14 cellular contexts compared by ENCODE assay signal in genomic region chr5:137666901-137667300, GRCh38.
DNase-seq lines count a peak whose midpoint lies in the region; ATAC-seq, FAIRE-seq and TF ChIP-seq lines count a peak whose summit lies in the region.
"Had no signal": no experiment of that assay in that cellular context is flagged by ENCODE, and none has a peak within 500 bp of the region (broad histone marks: within the 10 kb centered on the region; RNA-seq: fewer than 3 reads in every experiment).

No MANE protein-coding gene starts in this region.

- no peak overlapping the region for H3K4me3 Mint-ChIP-seq in activated CD4-positive, alpha-beta T cell treated with anti-CD3 and anti-CD28 coated beads for 36 hours
- no peak overlapping the region for H3K4me3 Mint-ChIP-seq in progenitor cell of endocrine pancreas (ENCODE audit: low read depth)

- no peak overlapping the region; the same call in 1 of the 2 replicates for H2AFZ ChIP-seq in GM12878 (ENCODE audit: control insufficient read depth, low read depth, low read length)

- intact Hi-C loops in activated CD4-positive, alpha-beta T cell treated with anti-CD3 and anti-CD28 coated beads for 36 hours (cut with DNase I, micrococcal nuclease): no loop called here
- intact Hi-C loops in GM12878 (cut with micrococcal nuclease; ENCODE audit: unreplicated experiment): no loop called here
- intact Hi-C loops in head of caudate nucleus (cut with DNase I): no loop called here

- WGBS in GM12878 (ENCODE audit: insufficient coverage, insufficient replicate concordance, low lambda C conversion rate, missing lambda C conversion rate): 54% methylated on average over 2 of the region's 2 CpGs

- H3K4me1 ChIP-seq in GM12878 (ENCODE audit: control insufficient read depth, insufficient read depth, low read length): peaks cover 14% of the 10 kb centered on the region
- H3K4me1 ChIP-seq: uterus had no signal

- in situ Hi-C loops in GM12878 (cut with MboI): loop anchor here (10.0 kb wide), 1 partner anchor 468 kb away; the partner anchor contains the start of gene NME5

- RAD21 ChIA-PET in GM12878 (lab: Charles Lee; ENCODE audit: unreplicated experiment): interaction anchor here (1.2 to 2.9 kb wide), 4 partner anchors 37 to 76 kb away, joined by 4 to 18 read pairs (median 9); partner anchors contain the start of gene KLHL3

- H3K27ac ChIP-seq in GM12878 (ENCODE audit: control insufficient read depth, insufficient read depth): peak overlapping the region; percentile 29; the same call in 1 of the 2 replicates

- H3K4me2 ChIP-seq in GM12878 (ENCODE audit: control insufficient read depth, insufficient read depth): peak overlapping the region; percentile 30

- no peaks in the 10 kb centered on the region for H3K27me3 ChIP-seq in GM12878 (replicated peaks in 1 of 2; ENCODE audit: control insufficient read depth in 2 of 2, insufficient read depth in 2 of 2, low read length in 1 of 2)
- H3K27me3 ChIP-seq: left lung, uterus had no signal

- H3K36me3 Mint-ChIP-seq in activated CD4-positive, alpha-beta T cell treated with anti-CD3 and anti-CD28 coated beads for 36 hours (ENCODE audit: low read depth): peaks cover 6% of the 10 kb centered on the region
- peaks cover 8% of the 10 kb centered on the region for H3K36me3 Mint-ChIP-seq in progenitor cell of endocrine pancreas (ENCODE audit: insufficient read depth)

- no peaks in the 10 kb centered on the region for H3K27me3 Mint-ChIP-seq in activated CD4-positive, alpha-beta T cell treated with anti-CD3 and anti-CD28 coated beads for 36 hours
- H3K27me3 Mint-ChIP-seq in progenitor cell of endocrine pancreas: no peaks in the 10 kb centered on the region

- no peak overlapping the region for H3K9ac ChIP-seq in GM12878 (ENCODE audit: control insufficient read depth, insufficient read depth, low read length)

- no peaks in the 10 kb centered on the region; a peak in 1 of 4 replicates for H3K36me3 ChIP-seq in GM12878 (ENCODE audit: control insufficient read depth in 2 of 2, insufficient read depth in 2 of 2, low read length in 1 of 2)
- H3K36me3 ChIP-seq: left lung, MG63, uterus had no signal

- H3K27ac Mint-ChIP-seq in activated CD4-positive, alpha-beta T cell treated with anti-CD3 and anti-CD28 coated beads for 36 hours: peak overlapping the region; percentile 64
- peak overlapping the region; percentile 23 for H3K27ac Mint-ChIP-seq in progenitor cell of endocrine pancreas

- TF ChIP-seq CTCF in GM12878 (IDR thresholded peaks at IDR 0.05 in 2 of 3, conservative IDR thresholded peaks at IDR 0.05 in 1 of 3; ENCODE audit: control insufficient read depth in 2 of 3, extremely low read depth in 1 of 3, insufficient read depth in 1 of 3, low read depth in 3 of 3, low read length in 3 of 3) (no peak), progenitor cell of endocrine pancreas (IDR thresholded peaks at IDR 0.05; ENCODE audit: unreplicated experiment) (no peak)

- TF ChIP-seq EP300 in GM12878 (IDR thresholded peaks at IDR 0.05; ENCODE audit: borderline replicate concordance in 1 of 2, control insufficient read depth in 1 of 2, low read depth in 2 of 2, low read length in 2 of 2): no peak

- POLR2A ChIA-PET in activated CD4-positive, alpha-beta T cell treated with anti-CD3 and anti-CD28 coated beads for 36 hours (lab: Charles Lee): interaction anchor here (1.3 kb wide), 1 partner anchor 85 kb away, joined by 3 read pairs; no protein-coding TSS in a partner anchor
- POLR2A ChIA-PET in GM12878 (lab: Charles Lee): interaction anchor here (0.5 to 1.0 kb wide), 3 partner anchors 10 to 23 kb away, joined by 3 to 7 read pairs (median 4); no protein-coding TSS in a partner anchor

- no peak for DNase-seq in activated CD4-positive, alpha-beta T cell treated with anti-CD3 and anti-CD28 coated beads for 36 hours
- DNase-seq in activated CD4-positive, alpha-beta T cell treated with anti-CD3 and anti-CD28 coated beads for 1 hour: no peak
- DNase-seq in NCI-H1105 (lab: John Stamatoyannopoulos, UW): peak; percentile 23
- DNase-seq in GM12878 (ENCODE audit: low read depth, low spot score): no peak
- DNase-seq in progenitor cell of endocrine pancreas (ENCODE audit: low spot score, unreplicated experiment): no peak
- no peak for DNase-seq in head of caudate nucleus
- DNase-seq: glutamatergic neuron, left lung, MG63, NCI-H446 treated with DMSO at 0.1 percent for 48 hours, uterus had no signal

- SMC1A ChIA-PET in GM12878 (lab: Charles Lee; ENCODE audit: uncharacterized antibody, unreplicated experiment): interaction anchor here (0.9 to 2.4 kb wide), 13 partner anchors 8 to 222 kb away, joined by 3 to 22 read pairs (median 5); partner anchors contain the start of genes KLHL3 and PKD2L2

- no peak for TF ChIP-seq POLR2A in GM12878 (IDR thresholded peaks at IDR 0.05; ENCODE audit: low read depth, low read length)

- H3K9me3 ChIP-seq in GM12878 (replicated peaks; ENCODE audit: control insufficient read depth, insufficient read depth, low read length): no peaks in the 10 kb centered on the region
- H3K9me3 ChIP-seq: left lung, MG63, uterus had no signal

- no peak for TF ChIP-seq RAD21 in GM12878 (IDR thresholded peaks at IDR 0.05; ENCODE audit: insufficient read depth, low read depth, low read length)

- H3K9me3 Mint-ChIP-seq in activated CD4-positive, alpha-beta T cell treated with anti-CD3 and anti-CD28 coated beads for 36 hours (ENCODE audit: low read depth): no peaks in the 10 kb centered on the region
- no peaks in the 10 kb centered on the region for H3K9me3 Mint-ChIP-seq in progenitor cell of endocrine pancreas (ENCODE audit: low read depth)

- H3K79me2 ChIP-seq in GM12878 (ENCODE audit: control insufficient read depth, insufficient read depth, low read length): no peaks in the 10 kb centered on the region

- FAIRE-seq in GM12878 (lab: Jason Lieb, UNC): no peak
- FAIRE-seq: H54 had no signal

- peaks cover 25% of the 10 kb centered on the region for H3K4me1 Mint-ChIP-seq in activated CD4-positive, alpha-beta T cell treated with anti-CD3 and anti-CD28 coated beads for 36 hours
- peaks cover 21% of the 10 kb centered on the region for H3K4me1 Mint-ChIP-seq in progenitor cell of endocrine pancreas (ENCODE audit: low read depth)

- H4K20me1 ChIP-seq in GM12878 (ENCODE audit: control insufficient read depth, insufficient read depth): no peaks in the 10 kb centered on the region

- no peak overlapping the region for H3K4me3 ChIP-seq in GM12878
- H3K4me3 ChIP-seq: left lung, MG63, uterus had no signal

- no TSS peak for BruUV-seq in GM12878 (replicated peaks; lab: Mats Ljungman, UMichigan)

- CTCF ChIA-PET in activated CD4-positive, alpha-beta T cell treated with anti-CD3 and anti-CD28 coated beads for 36 hours (lab: Charles Lee): interaction anchor here (0.7 to 2.5 kb wide), 4 partner anchors 38 to 85 kb away, joined by 3 to 23 read pairs (median 4); no protein-coding TSS in a partner anchor
- CTCF ChIA-PET in GM12878 (lab: Yijun Ruan, JAX): interaction anchor here (0.9 to 16.9 kb wide), 8 partner anchors 8 to 112 kb away, joined by 3 to 619 read pairs (median 4); partner anchors contain the start of gene KLHL3

- no peak for ATAC-seq in activated CD4-positive, alpha-beta T cell treated with anti-CD3 and anti-CD28 coated beads for 36 hours
- no peak for ATAC-seq in GM12878
- ATAC-seq in HG02840 (IDR thresholded peaks at IDR 0.05; ENCODE audit: low FRiP score, unreplicated experiment): no peak
- ATAC-seq in GM21786 (IDR thresholded peaks at IDR 0.05; ENCODE audit: unreplicated experiment): no peak

TF ChIP-seq in GM12878, 131 proteins besides CTCF, POLR2A, EP300 and RAD21:
- TF ChIP-seq RAD51 (IDR thresholded peaks at IDR 0.05): no peak
- TF ChIP-seq RELA (IDR thresholded peaks at IDR 0.05; ENCODE audit: borderline replicate concordance, partially characterized antibody): no peak
- TF ChIP-seq ZNF207 (IDR thresholded peaks at IDR 0.05; ENCODE audit: borderline replicate concordance): no peak
- TF ChIP-seq ZBTB11 (CRISPR knock-in tag; IDR thresholded peaks at IDR 0.05): no peak
- TF ChIP-seq POLR2AphosphoS5 (IDR thresholded peaks at IDR 0.05; ENCODE audit: low read length): no peak
- no peak for TF ChIP-seq RFX5 (IDR thresholded peaks at IDR 0.05; ENCODE audit: low read depth, low read length)
- TF ChIP-seq CBX3 (IDR thresholded peaks at IDR 0.05; ENCODE audit: borderline replicate concordance, low read depth): no peak
- no peak for TF ChIP-seq MYB (IDR thresholded peaks at IDR 0.05; ENCODE audit: borderline replicate concordance, low read depth, low read length)
- no peak for TF ChIP-seq MXI1 (IDR thresholded peaks at IDR 0.05; ENCODE audit: low read depth, low read length)
- no peak for TF ChIP-seq STAT3 (IDR thresholded peaks at IDR 0.05; ENCODE audit: low read depth, low read length)
